ENCODE assay signal across 20 cellular contexts in genomic region chr1:1966086-1966740, GRCh38. TPM values are rescaled to one million over a fixed set of nuclear protein-coding genes. Genes with fewer than 3 reads are reported as not detected.
"Had no signal": no experiment of that assay in that cellular context is flagged by ENCODE, and none has a peak within 500 bp of the region (broad histone marks: within the 10 kb centered on the region; RNA-seq: fewer than 3 reads in every experiment).

No MANE protein-coding gene starts in this region.

- ATAC-seq: activated T-helper 17 cell treated with anti-CD3 and anti-CD28 coated beads, Interleukin-2, amount 50 U/mL, for 72 hours; psoas muscle; T-helper 17 cell had no signal

- DNase-seq: activated B cell treated with CpG ODN at 0.5 μM for 24 hours; activated CD4-positive, alpha-beta T cell treated with anti-CD3 and anti-CD28 coated beads, Interleukin-2, amount 10 ng/mL, durations not matched to agents 24 days and 14 days; activated naive CD4-positive, alpha-beta T cell treated with anti-CD3 and anti-CD28 coated beads for 36 hours; activated T-cell treated with anti-CD3 and anti-CD28 coated beads for 4 hours; adrenal gland; caudate nucleus; dermis blood vessel endothelial cell; endodermal cell; erythroblast; kidney; naive B cell; occipital lobe; psoas muscle; sigmoid colon; stimulated activated naive CD4-positive, alpha-beta T cell treated with Interleukin-2 at 50 U/mL for 16 hours; T-helper 17 cell had no signal

- H3K27ac Mint-ChIP-seq: activated B cell treated with CpG ODN at 0.5 μM for 24 hours; activated CD4-positive, alpha-beta T cell treated with anti-CD3 and anti-CD28 coated beads, Interleukin-2, amount 10 ng/mL, durations not matched to agents 24 days and 14 days; activated naive CD4-positive, alpha-beta T cell treated with anti-CD3 and anti-CD28 coated beads for 36 hours; activated T-helper 17 cell treated with anti-CD3 and anti-CD28 coated beads, Interleukin-2, amount 50 U/mL, for 72 hours; endodermal cell; T-helper 17 cell; type B pancreatic cell had no signal

- H3K4me1 Mint-ChIP-seq: activated B cell treated with CpG ODN at 0.5 μM for 24 hours; activated T-helper 17 cell treated with anti-CD3 and anti-CD28 coated beads, Interleukin-2, amount 50 U/mL, for 72 hours had no signal

- H3K9me3 Mint-ChIP-seq: activated B cell treated with CpG ODN at 0.5 μM for 24 hours; activated CD4-positive, alpha-beta T cell treated with anti-CD3 and anti-CD28 coated beads, Interleukin-2, amount 10 ng/mL, durations not matched to agents 24 days and 14 days; activated T-helper 17 cell treated with anti-CD3 and anti-CD28 coated beads, Interleukin-2, amount 50 U/mL, for 72 hours; naive B cell; type B pancreatic cell had no signal

- H3K36me3 Mint-ChIP-seq: naive B cell, type B pancreatic cell had no signal

- H3K4me3 Mint-ChIP-seq: activated B cell treated with CpG ODN at 0.5 μM for 24 hours; activated CD4-positive, alpha-beta T cell treated with anti-CD3 and anti-CD28 coated beads, Interleukin-2, amount 10 ng/mL, durations not matched to agents 24 days and 14 days; activated naive CD4-positive, alpha-beta T cell treated with anti-CD3 and anti-CD28 coated beads for 36 hours; activated T-helper 17 cell treated with anti-CD3 and anti-CD28 coated beads, Interleukin-2, amount 50 U/mL, for 72 hours; endodermal cell; T-helper 17 cell; type B pancreatic cell had no signal

RNA-seq across cellular contexts. Expression of gene CFAP74, which starts 37.4 kb away (rescaled TPM):
- total RNA-seq: activated B cell treated with CpG ODN at 0.5 μM for 24 hours; activated CD4-positive, alpha-beta T cell treated with anti-CD3 and anti-CD28 coated beads, Interleukin-2, amount 10 ng/mL, durations not matched to agents 24 days and 14 days; activated CD8-positive, alpha-beta memory T cell treated with anti-CD3 and anti-CD28 coated beads for 36 hours; activated naive CD4-positive, alpha-beta T cell treated with anti-CD3 and anti-CD28 coated beads for 36 hours; activated T-helper 17 cell treated with anti-CD3 and anti-CD28 coated beads, Interleukin-2, amount 50 U/mL, for 72 hours; dermis blood vessel endothelial cell; hepatocyte; kidney; psoas muscle; T-helper 17 cell had no signal

RNA-seq across cellular contexts. Expression of gene TMEM52, which starts 47.1 kb away (rescaled TPM):
- total RNA-seq: dermis blood vessel endothelial cell had no signal

RNA-seq across cellular contexts. Expression of gene CALML6, which starts 51.2 kb away (rescaled TPM):
- total RNA-seq: activated CD4-positive, alpha-beta T cell treated with anti-CD3 and anti-CD28 coated beads, Interleukin-2, amount 10 ng/mL, durations not matched to agents 24 days and 14 days; occipital lobe had no signal

RNA-seq across cellular contexts. Expression of gene GABRD, which starts 52.9 kb away (rescaled TPM):
- total RNA-seq: activated B cell treated with CpG ODN at 0.5 μM for 24 hours; activated CD4-positive, alpha-beta T cell treated with anti-CD3 and anti-CD28 coated beads, Interleukin-2, amount 10 ng/mL, durations not matched to agents 24 days and 14 days; activated CD8-positive, alpha-beta memory T cell treated with anti-CD3 and anti-CD28 coated beads for 36 hours; activated naive CD4-positive, alpha-beta T cell treated with anti-CD3 and anti-CD28 coated beads for 36 hours; activated T-helper 17 cell treated with anti-CD3 and anti-CD28 coated beads, Interleukin-2, amount 50 U/mL, for 72 hours; endodermal cell; hepatocyte; sigmoid colon had no signal
